ENCODE assay signal across 1 cellular context in the genomic region with DNA sequence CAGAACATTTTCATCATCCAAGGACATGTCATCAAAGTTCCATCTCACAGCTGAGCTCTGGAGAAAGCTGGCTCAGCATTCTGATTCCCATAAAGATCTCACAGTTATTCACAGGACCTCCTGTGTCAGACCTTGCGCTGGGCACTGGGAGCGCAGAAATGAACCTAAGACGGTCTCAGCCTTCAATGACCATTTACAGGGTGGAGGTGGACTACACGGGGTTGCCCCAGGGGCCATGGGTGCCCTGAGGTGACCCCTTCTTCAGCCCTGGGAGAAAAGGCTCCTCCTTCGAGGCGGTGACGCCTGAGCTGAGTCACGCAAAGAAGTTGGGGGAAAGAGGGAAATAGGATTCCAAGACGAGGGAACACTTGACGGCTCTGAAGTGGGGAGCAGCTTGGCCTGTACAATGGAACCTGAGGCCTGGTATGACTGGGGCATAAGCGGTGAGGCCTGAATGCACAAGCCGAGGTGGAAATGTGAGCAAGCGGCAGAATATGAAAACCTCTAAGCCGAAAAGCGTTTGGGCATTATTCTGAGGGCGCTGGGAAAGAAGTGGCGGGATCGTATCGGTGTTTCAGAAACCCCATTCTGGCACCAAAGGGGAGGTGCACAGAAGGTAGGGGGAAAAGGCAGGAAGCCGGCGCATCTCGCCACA.
A peak's percentile ranks its signal among the peaks of the same experiment; 100 is the strongest.
TF ChIP-seq lines count a peak whose summit lies in the region.

No MANE protein-coding gene starts in this region.

TF ChIP-seq in K562, 482 proteins besides CTCF, POLR2A, EP300 and RAD21 (continued from another document and continues in another):
- TF ChIP-seq, protein P1, sequence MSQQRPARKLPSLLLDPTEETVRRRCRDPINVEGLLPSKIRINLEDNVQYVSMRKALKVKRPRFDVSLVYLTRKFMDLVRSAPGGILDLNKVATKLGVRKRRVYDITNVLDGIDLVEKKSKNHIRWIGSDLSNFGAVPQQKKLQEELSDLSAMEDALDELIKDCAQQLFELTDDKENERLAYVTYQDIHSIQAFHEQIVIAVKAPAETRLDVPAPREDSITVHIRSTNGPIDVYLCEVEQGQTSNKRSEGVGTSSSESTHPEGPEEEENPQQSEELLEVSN (IDR thresholded peaks at IDR 0.05; ENCODE audit: borderline replicate concordance in 1 of 2, extremely low read depth in 1 of 2, insufficient read depth in 1 of 2, insufficient read length in 1 of 2, low read depth in 1 of 2, low read length in 1 of 2, poor library complexity in 1 of 2, severe bottlenecking in 1 of 2), result peak; percentile 74 to 84
- TF ChIP-seq SUPT5H (IDR thresholded peaks at IDR 0.05), result no peak; the same call in 1 of the 2 replicates
- no peak for TF ChIP-seq ZSCAN32 (CRISPR knock-in tag; IDR thresholded peaks at IDR 0.05)
- TF ChIP-seq MIER1 (IDR thresholded peaks at IDR 0.05; ENCODE audit: low read depth), result no peak
- TF ChIP-seq POLR3G (IDR thresholded peaks at IDR 0.05; ENCODE audit: extremely low read depth, insufficient read length, insufficient replicate concordance), result no peak
- TF ChIP-seq HIVEP1 (CRISPR knock-in tag; IDR thresholded peaks at IDR 0.05), result no peak
- TF ChIP-seq ZNF76 (CRISPR knock-in tag; IDR thresholded peaks at IDR 0.05; ENCODE audit: borderline replicate concordance), result no peak
- peak; percentile 54; the same call in 1 of the 2 replicates for TF ChIP-seq OTX1 (CRISPR knock-in tag; IDR thresholded peaks at IDR 0.05)
- peak; percentile 64; the same call in 1 of the 2 replicates for TF ChIP-seq JUN (IDR thresholded peaks at IDR 0.05; ENCODE audit: borderline replicate concordance, low read depth, low read length)
- no peak for TF ChIP-seq JUN (CRISPR knock-in tag; IDR thresholded peaks at IDR 0.05; ENCODE audit: borderline replicate concordance)
- no peak for TF ChIP-seq COPS2 (conservative IDR thresholded peaks at IDR 0.05)
- TF ChIP-seq ZC3H4 (CRISPR knock-in tag; IDR thresholded peaks at IDR 0.05; ENCODE audit: borderline replicate concordance), result peak; percentile 37; the same call in 1 of the 2 replicates
- TF ChIP-seq ESRRB (CRISPR knock-in tag; IDR thresholded peaks at IDR 0.05; ENCODE audit: borderline replicate concordance), result no peak
- TF ChIP-seq NEUROD1 (IDR thresholded peaks at IDR 0.05; ENCODE audit: borderline replicate concordance, low read depth, low read length, partially characterized antibody), result no peak
- TF ChIP-seq STAT5B (CRISPR knock-in tag; IDR thresholded peaks at IDR 0.05), result no peak
- TF ChIP-seq ZNF277 (CRISPR knock-in tag; IDR thresholded peaks at IDR 0.05; ENCODE audit: borderline replicate concordance), result no peak
- no peak for TF ChIP-seq HMGN3 (IDR thresholded peaks at IDR 0.05; ENCODE audit: borderline replicate concordance, extremely low read depth, insufficient read length, low read depth, low read length)
- TF ChIP-seq, protein P2, sequence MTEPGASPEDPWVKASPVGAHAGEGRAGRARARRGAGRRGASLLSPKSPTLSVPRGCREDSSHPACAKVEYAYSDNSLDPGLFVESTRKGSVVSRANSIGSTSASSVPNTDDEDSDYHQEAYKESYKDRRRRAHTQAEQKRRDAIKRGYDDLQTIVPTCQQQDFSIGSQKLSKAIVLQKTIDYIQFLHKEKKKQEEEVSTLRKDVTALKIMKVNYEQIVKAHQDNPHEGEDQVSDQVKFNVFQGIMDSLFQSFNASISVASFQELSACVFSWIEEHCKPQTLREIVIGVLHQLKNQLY (CRISPR knock-in tag; conservative IDR thresholded peaks at IDR 0.05), result no peak
- TF ChIP-seq STAG1 (CRISPR knock-in tag; IDR thresholded peaks at IDR 0.05; ENCODE audit: borderline replicate concordance), result no peak
- TF ChIP-seq DMBX1 (CRISPR knock-in tag; IDR thresholded peaks at IDR 0.05; ENCODE audit: borderline replicate concordance), result no peak
- TF ChIP-seq, protein P3, sequence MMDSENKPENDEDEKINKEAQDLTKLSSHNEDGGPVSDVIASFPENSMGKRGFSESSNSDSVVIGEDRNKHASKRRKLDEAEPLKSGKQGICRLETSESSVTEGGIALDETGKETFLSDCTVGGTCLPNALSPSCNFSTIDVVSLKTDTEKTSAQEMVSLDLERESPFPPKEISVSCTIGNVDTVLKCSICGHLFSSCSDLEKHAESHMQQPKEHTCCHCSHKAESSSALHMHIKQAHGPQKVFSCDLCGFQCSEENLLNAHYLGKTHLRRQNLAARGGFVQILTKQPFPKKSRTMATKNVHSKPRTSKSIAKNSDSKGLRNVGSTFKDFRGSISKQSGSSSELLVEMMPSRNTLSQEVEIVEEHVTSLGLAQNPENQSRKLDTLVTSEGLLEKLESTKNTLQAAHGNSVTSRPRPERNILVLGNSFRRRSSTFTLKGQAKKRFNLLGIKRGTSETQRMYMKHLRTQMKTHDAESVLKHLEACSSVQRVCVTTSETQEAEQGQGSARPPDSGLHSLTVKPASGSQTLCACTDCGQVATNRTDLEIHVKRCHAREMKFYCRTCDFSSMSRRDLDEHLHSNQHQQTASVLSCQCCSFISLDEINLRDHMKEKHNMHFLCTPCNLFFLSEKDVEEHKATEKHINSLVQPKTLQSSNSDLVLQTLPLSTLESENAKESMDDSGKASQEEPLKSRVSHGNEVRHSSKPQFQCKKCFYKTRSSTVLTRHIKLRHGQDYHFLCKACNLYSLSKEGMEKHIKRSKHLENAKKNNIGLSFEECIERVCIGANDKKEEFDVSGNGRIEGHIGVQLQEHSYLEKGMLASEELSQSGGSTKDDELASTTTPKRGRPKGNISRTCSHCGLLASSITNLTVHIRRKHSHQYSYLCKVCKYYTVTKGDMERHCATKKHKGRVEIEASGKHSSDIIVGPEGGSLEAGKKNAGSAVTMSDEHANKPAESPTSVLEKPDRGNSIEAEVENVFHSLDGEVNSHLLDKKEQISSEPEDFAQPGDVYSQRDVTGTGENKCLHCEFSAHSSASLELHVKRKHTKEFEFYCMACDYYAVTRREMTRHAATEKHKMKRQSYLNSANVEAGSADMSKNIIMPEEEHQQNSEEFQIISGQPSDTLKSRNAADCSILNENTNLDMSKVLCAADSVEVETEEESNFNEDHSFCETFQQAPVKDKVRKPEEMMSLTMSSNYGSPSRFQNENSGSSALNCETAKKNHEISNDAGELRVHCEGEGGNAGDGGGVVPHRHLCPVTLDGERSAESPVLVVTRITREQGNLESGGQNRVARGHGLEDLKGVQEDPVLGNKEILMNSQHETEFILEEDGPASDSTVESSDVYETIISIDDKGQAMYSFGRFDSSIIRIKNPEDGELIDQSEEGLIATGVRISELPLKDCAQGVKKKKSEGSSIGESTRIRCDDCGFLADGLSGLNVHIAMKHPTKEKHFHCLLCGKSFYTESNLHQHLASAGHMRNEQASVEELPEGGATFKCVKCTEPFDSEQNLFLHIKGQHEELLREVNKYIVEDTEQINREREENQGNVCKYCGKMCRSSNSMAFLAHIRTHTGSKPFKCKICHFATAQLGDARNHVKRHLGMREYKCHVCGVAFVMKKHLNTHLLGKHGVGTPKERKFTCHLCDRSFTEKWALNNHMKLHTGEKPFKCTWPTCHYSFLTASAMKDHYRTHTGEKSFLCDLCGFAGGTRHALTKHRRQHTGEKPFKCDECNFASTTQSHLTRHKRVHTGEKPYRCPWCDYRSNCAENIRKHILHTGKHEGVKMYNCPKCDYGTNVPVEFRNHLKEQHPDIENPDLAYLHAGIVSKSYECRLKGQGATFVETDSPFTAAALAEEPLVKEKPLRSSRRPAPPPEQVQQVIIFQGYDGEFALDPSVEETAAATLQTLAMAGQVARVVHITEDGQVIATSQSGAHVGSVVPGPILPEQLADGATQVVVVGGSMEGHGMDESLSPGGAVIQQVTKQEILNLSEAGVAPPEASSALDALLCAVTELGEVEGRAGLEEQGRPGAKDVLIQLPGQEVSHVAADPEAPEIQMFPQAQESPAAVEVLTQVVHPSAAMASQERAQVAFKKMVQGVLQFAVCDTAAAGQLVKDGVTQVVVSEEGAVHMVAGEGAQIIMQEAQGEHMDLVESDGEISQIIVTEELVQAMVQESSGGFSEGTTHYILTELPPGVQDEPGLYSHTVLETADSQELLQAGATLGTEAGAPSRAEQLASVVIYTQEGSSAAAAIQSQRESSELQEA (IDR thresholded peaks at IDR 0.05; ENCODE audit: low read depth), result no peak
- TF ChIP-seq ZNF224 (CRISPR knock-in tag; IDR thresholded peaks at IDR 0.05), result no peak
- TF ChIP-seq, protein P4, sequence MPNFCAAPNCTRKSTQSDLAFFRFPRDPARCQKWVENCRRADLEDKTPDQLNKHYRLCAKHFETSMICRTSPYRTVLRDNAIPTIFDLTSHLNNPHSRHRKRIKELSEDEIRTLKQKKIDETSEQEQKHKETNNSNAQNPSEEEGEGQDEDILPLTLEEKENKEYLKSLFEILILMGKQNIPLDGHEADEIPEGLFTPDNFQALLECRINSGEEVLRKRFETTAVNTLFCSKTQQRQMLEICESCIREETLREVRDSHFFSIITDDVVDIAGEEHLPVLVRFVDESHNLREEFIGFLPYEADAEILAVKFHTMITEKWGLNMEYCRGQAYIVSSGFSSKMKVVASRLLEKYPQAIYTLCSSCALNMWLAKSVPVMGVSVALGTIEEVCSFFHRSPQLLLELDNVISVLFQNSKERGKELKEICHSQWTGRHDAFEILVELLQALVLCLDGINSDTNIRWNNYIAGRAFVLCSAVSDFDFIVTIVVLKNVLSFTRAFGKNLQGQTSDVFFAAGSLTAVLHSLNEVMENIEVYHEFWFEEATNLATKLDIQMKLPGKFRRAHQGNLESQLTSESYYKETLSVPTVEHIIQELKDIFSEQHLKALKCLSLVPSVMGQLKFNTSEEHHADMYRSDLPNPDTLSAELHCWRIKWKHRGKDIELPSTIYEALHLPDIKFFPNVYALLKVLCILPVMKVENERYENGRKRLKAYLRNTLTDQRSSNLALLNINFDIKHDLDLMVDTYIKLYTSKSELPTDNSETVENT (CRISPR knock-in tag; IDR thresholded peaks at IDR 0.05), result no peak
- TF ChIP-seq ZNF274 (IDR thresholded peaks at IDR 0.05; ENCODE audit: borderline replicate concordance, low read depth, low read length), result no peak
- no peak for TF ChIP-seq SMAD2 (IDR thresholded peaks at IDR 0.05; ENCODE audit: low read depth, low read length)
- TF ChIP-seq MXI1 (IDR thresholded peaks at IDR 0.05; ENCODE audit: low read depth, low read length), result no peak
- TF ChIP-seq SIN3A (IDR thresholded peaks at IDR 0.05; ENCODE audit: borderline replicate concordance in 2 of 2, control insufficient read depth in 1 of 2, low read depth in 2 of 2, low read length in 2 of 2), result peak in 1 of 2 experiments; percentile 86; a peak in 1 of 4 replicates
- TF ChIP-seq HNRNPLL (IDR thresholded peaks at IDR 0.05; ENCODE audit: low read depth, low read length, poor library complexity, severe bottlenecking), result no peak
- TF ChIP-seq MNT (conservative IDR thresholded peaks at IDR 0.05), result no peak
- no peak for TF ChIP-seq POLR2AphosphoS5 (IDR thresholded peaks at IDR 0.05; ENCODE audit: control insufficient read depth, insufficient read depth, low read depth, low read length)
- TF ChIP-seq SMARCC2 (IDR thresholded peaks at IDR 0.05; ENCODE audit: low read depth), result peak; percentile 41; the same call in 1 of the 2 replicates
- TF ChIP-seq GABPB2 (CRISPR knock-in tag; conservative IDR thresholded peaks at IDR 0.05), result no peak
- no peak for TF ChIP-seq ATF1 (CRISPR knock-in tag; IDR thresholded peaks at IDR 0.05)
- peak; percentile 79 for TF ChIP-seq ATF1 (tag; IDR thresholded peaks at IDR 0.05)
- TF ChIP-seq ATF6 (CRISPR knock-in tag; IDR thresholded peaks at IDR 0.05), result 0 out of 2 replicates have a peak, but pooled peaks have one; percentile 27
- TF ChIP-seq ZKSCAN8 (CRISPR knock-in tag; IDR thresholded peaks at IDR 0.05), result no peak
